ENCODE assay signal across 1 cellular context in the genomic region with DNA sequence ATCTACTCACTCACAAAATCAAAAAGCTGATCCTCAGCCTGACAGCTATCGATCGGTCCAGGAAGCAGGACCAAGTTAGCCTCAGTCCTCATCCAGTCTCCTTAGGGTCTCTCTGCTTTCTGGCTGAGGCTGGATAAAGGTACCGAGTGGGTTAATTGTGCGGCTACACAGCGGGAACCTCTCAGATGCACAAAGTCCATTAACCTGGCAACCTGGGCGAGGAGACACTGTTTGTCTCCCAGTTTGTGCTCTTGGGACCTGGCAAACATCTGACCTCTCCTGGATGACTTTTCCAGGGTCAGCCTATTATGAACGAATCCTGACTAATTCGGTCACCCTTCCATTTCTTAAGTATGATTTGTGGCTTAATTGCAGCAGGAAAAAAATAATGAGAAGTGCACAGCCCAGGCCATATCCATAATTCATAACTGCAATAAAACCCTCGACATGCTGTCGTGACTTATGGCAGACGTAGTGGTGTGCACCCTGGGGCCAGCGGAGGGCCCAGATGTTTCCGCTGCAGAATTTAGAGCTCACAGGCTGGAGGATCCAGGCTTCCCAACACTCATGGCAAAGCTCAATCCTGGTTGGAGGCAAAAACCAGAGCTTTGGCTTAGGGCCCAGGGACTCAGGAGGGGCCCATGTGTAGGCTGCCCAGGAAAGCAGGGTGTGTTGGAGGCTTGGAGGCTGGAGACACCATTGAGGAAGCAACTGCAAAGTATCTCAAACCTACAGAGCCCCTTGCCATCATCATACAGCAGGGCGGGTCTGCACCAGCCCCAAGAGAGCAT.
A peak's percentile ranks its signal among the peaks of the same experiment; 100 is the strongest.
TF ChIP-seq lines count a peak whose summit lies in the region.

No MANE protein-coding gene starts in this region.

TF ChIP-seq in HepG2, 621 proteins besides CTCF, POLR2A, EP300 and RAD21 (continued from another document and continues in another):
- TF ChIP-seq, protein P1, sequence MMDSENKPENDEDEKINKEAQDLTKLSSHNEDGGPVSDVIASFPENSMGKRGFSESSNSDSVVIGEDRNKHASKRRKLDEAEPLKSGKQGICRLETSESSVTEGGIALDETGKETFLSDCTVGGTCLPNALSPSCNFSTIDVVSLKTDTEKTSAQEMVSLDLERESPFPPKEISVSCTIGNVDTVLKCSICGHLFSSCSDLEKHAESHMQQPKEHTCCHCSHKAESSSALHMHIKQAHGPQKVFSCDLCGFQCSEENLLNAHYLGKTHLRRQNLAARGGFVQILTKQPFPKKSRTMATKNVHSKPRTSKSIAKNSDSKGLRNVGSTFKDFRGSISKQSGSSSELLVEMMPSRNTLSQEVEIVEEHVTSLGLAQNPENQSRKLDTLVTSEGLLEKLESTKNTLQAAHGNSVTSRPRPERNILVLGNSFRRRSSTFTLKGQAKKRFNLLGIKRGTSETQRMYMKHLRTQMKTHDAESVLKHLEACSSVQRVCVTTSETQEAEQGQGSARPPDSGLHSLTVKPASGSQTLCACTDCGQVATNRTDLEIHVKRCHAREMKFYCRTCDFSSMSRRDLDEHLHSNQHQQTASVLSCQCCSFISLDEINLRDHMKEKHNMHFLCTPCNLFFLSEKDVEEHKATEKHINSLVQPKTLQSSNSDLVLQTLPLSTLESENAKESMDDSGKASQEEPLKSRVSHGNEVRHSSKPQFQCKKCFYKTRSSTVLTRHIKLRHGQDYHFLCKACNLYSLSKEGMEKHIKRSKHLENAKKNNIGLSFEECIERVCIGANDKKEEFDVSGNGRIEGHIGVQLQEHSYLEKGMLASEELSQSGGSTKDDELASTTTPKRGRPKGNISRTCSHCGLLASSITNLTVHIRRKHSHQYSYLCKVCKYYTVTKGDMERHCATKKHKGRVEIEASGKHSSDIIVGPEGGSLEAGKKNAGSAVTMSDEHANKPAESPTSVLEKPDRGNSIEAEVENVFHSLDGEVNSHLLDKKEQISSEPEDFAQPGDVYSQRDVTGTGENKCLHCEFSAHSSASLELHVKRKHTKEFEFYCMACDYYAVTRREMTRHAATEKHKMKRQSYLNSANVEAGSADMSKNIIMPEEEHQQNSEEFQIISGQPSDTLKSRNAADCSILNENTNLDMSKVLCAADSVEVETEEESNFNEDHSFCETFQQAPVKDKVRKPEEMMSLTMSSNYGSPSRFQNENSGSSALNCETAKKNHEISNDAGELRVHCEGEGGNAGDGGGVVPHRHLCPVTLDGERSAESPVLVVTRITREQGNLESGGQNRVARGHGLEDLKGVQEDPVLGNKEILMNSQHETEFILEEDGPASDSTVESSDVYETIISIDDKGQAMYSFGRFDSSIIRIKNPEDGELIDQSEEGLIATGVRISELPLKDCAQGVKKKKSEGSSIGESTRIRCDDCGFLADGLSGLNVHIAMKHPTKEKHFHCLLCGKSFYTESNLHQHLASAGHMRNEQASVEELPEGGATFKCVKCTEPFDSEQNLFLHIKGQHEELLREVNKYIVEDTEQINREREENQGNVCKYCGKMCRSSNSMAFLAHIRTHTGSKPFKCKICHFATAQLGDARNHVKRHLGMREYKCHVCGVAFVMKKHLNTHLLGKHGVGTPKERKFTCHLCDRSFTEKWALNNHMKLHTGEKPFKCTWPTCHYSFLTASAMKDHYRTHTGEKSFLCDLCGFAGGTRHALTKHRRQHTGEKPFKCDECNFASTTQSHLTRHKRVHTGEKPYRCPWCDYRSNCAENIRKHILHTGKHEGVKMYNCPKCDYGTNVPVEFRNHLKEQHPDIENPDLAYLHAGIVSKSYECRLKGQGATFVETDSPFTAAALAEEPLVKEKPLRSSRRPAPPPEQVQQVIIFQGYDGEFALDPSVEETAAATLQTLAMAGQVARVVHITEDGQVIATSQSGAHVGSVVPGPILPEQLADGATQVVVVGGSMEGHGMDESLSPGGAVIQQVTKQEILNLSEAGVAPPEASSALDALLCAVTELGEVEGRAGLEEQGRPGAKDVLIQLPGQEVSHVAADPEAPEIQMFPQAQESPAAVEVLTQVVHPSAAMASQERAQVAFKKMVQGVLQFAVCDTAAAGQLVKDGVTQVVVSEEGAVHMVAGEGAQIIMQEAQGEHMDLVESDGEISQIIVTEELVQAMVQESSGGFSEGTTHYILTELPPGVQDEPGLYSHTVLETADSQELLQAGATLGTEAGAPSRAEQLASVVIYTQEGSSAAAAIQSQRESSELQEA (CRISPR knock-in tag; IDR thresholded peaks at IDR 0.05; ENCODE audit: not compliant biosample characterization): no peak
- no peak for TF ChIP-seq ZNF275 (CRISPR knock-in tag; IDR thresholded peaks at IDR 0.05; ENCODE audit: borderline replicate concordance)
- no peak for TF ChIP-seq IKZF1 (IDR thresholded peaks at IDR 0.05)
- no peak for TF ChIP-seq TEAD3 (CRISPR knock-in tag; optimal IDR thresholded peaks at IDR 0.05; ENCODE audit: borderline replicate concordance)
- TF ChIP-seq ZFAT (CRISPR knock-in tag; conservative IDR thresholded peaks at IDR 0.05): no peak
- no peak for TF ChIP-seq ZNF224 (CRISPR knock-in tag; IDR thresholded peaks at IDR 0.05)
- TF ChIP-seq TBX2 (CRISPR knock-in tag; IDR thresholded peaks at IDR 0.05; ENCODE audit: borderline replicate concordance): peak; percentile 38; the same call in 1 of the 2 replicates
- TF ChIP-seq BHLHE40 (IDR thresholded peaks at IDR 0.05; ENCODE audit: low read length): no peak
- TF ChIP-seq, protein P2, sequence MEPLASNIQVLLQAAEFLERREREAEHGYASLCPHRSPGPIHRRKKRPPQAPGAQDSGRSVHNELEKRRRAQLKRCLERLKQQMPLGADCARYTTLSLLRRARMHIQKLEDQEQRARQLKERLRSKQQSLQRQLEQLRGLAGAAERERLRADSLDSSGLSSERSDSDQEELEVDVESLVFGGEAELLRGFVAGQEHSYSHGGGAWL (CRISPR knock-in tag; IDR thresholded peaks at IDR 0.05): no peak
- TF ChIP-seq CC2D1A (CRISPR knock-in tag; IDR thresholded peaks at IDR 0.05): no peak
- TF ChIP-seq ZNF235 (CRISPR knock-in tag; IDR thresholded peaks at IDR 0.05; ENCODE audit: borderline replicate concordance): no peak
- TF ChIP-seq ZMYM4 (CRISPR knock-in tag; IDR thresholded peaks at IDR 0.05): peak; percentile 48; the same call in 1 of the 2 replicates
- no peak for TF ChIP-seq CHD2 (IDR thresholded peaks at IDR 0.05; ENCODE audit: low read depth, low read length)
- peak; percentile 20 for TF ChIP-seq SKI (IDR thresholded peaks at IDR 0.05; ENCODE audit: partially characterized antibody)
- peak; percentile 46; the same call in 1 of the 2 replicates for TF ChIP-seq NFIC (IDR thresholded peaks at IDR 0.05; ENCODE audit: low read length)
- no peak for TF ChIP-seq ZNF773 (CRISPR knock-in tag; IDR thresholded peaks at IDR 0.05; ENCODE audit: borderline replicate concordance)
- TF ChIP-seq, protein P3, sequence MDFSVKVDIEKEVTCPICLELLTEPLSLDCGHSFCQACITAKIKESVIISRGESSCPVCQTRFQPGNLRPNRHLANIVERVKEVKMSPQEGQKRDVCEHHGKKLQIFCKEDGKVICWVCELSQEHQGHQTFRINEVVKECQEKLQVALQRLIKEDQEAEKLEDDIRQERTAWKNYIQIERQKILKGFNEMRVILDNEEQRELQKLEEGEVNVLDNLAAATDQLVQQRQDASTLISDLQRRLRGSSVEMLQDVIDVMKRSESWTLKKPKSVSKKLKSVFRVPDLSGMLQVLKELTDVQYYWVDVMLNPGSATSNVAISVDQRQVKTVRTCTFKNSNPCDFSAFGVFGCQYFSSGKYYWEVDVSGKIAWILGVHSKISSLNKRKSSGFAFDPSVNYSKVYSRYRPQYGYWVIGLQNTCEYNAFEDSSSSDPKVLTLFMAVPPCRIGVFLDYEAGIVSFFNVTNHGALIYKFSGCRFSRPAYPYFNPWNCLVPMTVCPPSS (IDR thresholded peaks at IDR 0.05): no peak
- no peak for TF ChIP-seq ZSCAN21 (CRISPR knock-in tag; IDR thresholded peaks at IDR 0.05; ENCODE audit: borderline replicate concordance)
- TF ChIP-seq REL (CRISPR knock-in tag; conservative IDR thresholded peaks at IDR 0.05): no peak
- no peak for TF ChIP-seq TOE1 (CRISPR knock-in tag; IDR thresholded peaks at IDR 0.05)
- no peak for TF ChIP-seq CREBL2 (CRISPR knock-in tag; IDR thresholded peaks at IDR 0.05; ENCODE audit: borderline replicate concordance)
- no peak for TF ChIP-seq STAT5B (CRISPR knock-in tag; IDR thresholded peaks at IDR 0.05)
- no peak for TF ChIP-seq SSRP1 (CRISPR knock-in tag; IDR thresholded peaks at IDR 0.05)
- TF ChIP-seq ZNF44 (CRISPR knock-in tag; IDR thresholded peaks at IDR 0.05): no peak
- no peak for TF ChIP-seq ZNF484 (CRISPR knock-in tag; IDR thresholded peaks at IDR 0.05; ENCODE audit: borderline replicate concordance, low read depth)
- no peak for TF ChIP-seq ZNF567 (CRISPR knock-in tag; IDR thresholded peaks at IDR 0.05; ENCODE audit: borderline replicate concordance)
- TF ChIP-seq KAT8 (CRISPR knock-in tag; IDR thresholded peaks at IDR 0.05): no peak
- TF ChIP-seq SRSF1 (optimal IDR thresholded peaks at IDR 0.05; ENCODE audit: low read depth, low read length): no peak
- TF ChIP-seq PRDM4 (CRISPR knock-in tag; IDR thresholded peaks at IDR 0.05; ENCODE audit: borderline replicate concordance): no peak
- TF ChIP-seq ZNF558 (CRISPR knock-in tag; IDR thresholded peaks at IDR 0.05; ENCODE audit: borderline replicate concordance): no peak
- no peak for TF ChIP-seq FUBP1 (CRISPR knock-in tag; IDR thresholded peaks at IDR 0.05; ENCODE audit: borderline replicate concordance)
- TF ChIP-seq AGO2 (optimal IDR thresholded peaks at IDR 0.05; ENCODE audit: low read depth, low read length): no peak
- no peak for TF ChIP-seq ZFP41 (CRISPR knock-in tag; IDR thresholded peaks at IDR 0.05; ENCODE audit: borderline replicate concordance)
- TF ChIP-seq CSRNP1 (CRISPR knock-in tag; IDR thresholded peaks at IDR 0.05): no peak
- TF ChIP-seq ZNF33A (CRISPR knock-in tag; IDR thresholded peaks at IDR 0.05; ENCODE audit: borderline replicate concordance): no peak
- TF ChIP-seq DNMT3B (CRISPR knock-in tag; conservative IDR thresholded peaks at IDR 0.05): no peak
- TF ChIP-seq, protein P4, sequence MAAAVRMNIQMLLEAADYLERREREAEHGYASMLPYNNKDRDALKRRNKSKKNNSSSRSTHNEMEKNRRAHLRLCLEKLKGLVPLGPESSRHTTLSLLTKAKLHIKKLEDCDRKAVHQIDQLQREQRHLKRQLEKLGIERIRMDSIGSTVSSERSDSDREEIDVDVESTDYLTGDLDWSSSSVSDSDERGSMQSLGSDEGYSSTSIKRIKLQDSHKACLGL (CRISPR knock-in tag; IDR thresholded peaks at IDR 0.05): no peak
- no peak for TF ChIP-seq ZNF138 (CRISPR knock-in tag; IDR thresholded peaks at IDR 0.05; ENCODE audit: low read depth)
- no peak for TF ChIP-seq DBP (CRISPR knock-in tag; IDR thresholded peaks at IDR 0.05; ENCODE audit: not compliant biosample characterization)
- no peak for TF ChIP-seq FOXC1 (CRISPR knock-in tag; IDR thresholded peaks at IDR 0.05; ENCODE audit: borderline replicate concordance)
- no peak for TF ChIP-seq EZH2 (conservative IDR thresholded peaks at IDR 0.05; ENCODE audit: low read depth, low read length)
